ENCODE assay signal across 1 cellular context in genomic region chr18:49723648-49724180, GRCh38.
TF ChIP-seq lines count a peak whose summit lies in the region.

No MANE protein-coding gene starts in this region.

TF ChIP-seq in K562, 482 proteins besides CTCF, POLR2A, EP300 and RAD21 (continued from another document):
- no peak for TF ChIP-seq ZNF740 (CRISPR knock-in tag; IDR thresholded peaks at IDR 0.05)
- no peak for TF ChIP-seq ZNF740 (tag; IDR thresholded peaks at IDR 0.05)
- TF ChIP-seq JUND (IDR thresholded peaks at IDR 0.05; ENCODE audit: borderline replicate concordance, low read depth, low read length): peak; percentile 65; the same call in 1 of the 2 replicates
- TF ChIP-seq JUND (tag; IDR thresholded peaks at IDR 0.05; ENCODE audit: borderline replicate concordance, low read depth, low read length): peak; percentile 72; the same call in 1 of the 3 replicates
- TF ChIP-seq PREB (CRISPR knock-in tag; IDR thresholded peaks at IDR 0.05): no peak
- no peak for TF ChIP-seq ZNF23 (CRISPR knock-in tag; IDR thresholded peaks at IDR 0.05)
- no peak for TF ChIP-seq MLX (CRISPR knock-in tag; conservative IDR thresholded peaks at IDR 0.05)
- TF ChIP-seq U2AF1 (optimal IDR thresholded peaks at IDR 0.05; ENCODE audit: low read depth, low read length): no peak
- no peak for TF ChIP-seq SP1 (CRISPR knock-in tag; IDR thresholded peaks at IDR 0.05)
- TF ChIP-seq SOX6 (IDR thresholded peaks at IDR 0.05): peak; percentile 99
- TF ChIP-seq SMARCA5 (IDR thresholded peaks at IDR 0.05): no peak
- no peak for TF ChIP-seq ZNF124 (CRISPR knock-in tag; IDR thresholded peaks at IDR 0.05)
- TF ChIP-seq RBM39 (optimal IDR thresholded peaks at IDR 0.05; ENCODE audit: low read depth, low read length): no peak
- TF ChIP-seq CREM (IDR thresholded peaks at IDR 0.05; ENCODE audit: low read depth): 0 out of 2 replicates have a peak, but pooled peaks have one; percentile 7
- no peak for TF ChIP-seq ZBTB1 (CRISPR knock-in tag; IDR thresholded peaks at IDR 0.05; ENCODE audit: borderline replicate concordance, low read depth)
- TF ChIP-seq PRDM10 (IDR thresholded peaks at IDR 0.05; ENCODE audit: partially characterized antibody): no peak
- TF ChIP-seq PTBP1 (IDR thresholded peaks at IDR 0.05; ENCODE audit: low read depth, low read length): no peak
- TF ChIP-seq ZNF212 (CRISPR knock-in tag; IDR thresholded peaks at IDR 0.05): no peak
- TF ChIP-seq ZNF512 (tag; IDR thresholded peaks at IDR 0.05): no peak
- TF ChIP-seq KLF16 (IDR thresholded peaks at IDR 0.05): no peak
- no peak for TF ChIP-seq KLF10 (CRISPR knock-in tag; IDR thresholded peaks at IDR 0.05)
- no peak for TF ChIP-seq FOXK1 (CRISPR knock-in tag; IDR thresholded peaks at IDR 0.05; ENCODE audit: borderline replicate concordance)
- peak; percentile 47; the same call in 1 of the 2 replicates for TF ChIP-seq SMARCE1 (IDR thresholded peaks at IDR 0.05)
- TF ChIP-seq SMAD4 (CRISPR knock-in tag; conservative IDR thresholded peaks at IDR 0.05): no peak
- no peak for TF ChIP-seq TFE3 (CRISPR knock-in tag; IDR thresholded peaks at IDR 0.05)
- no peak for TF ChIP-seq ZNF780A (CRISPR knock-in tag; IDR thresholded peaks at IDR 0.05)
- TF ChIP-seq NR3C1 (CRISPR knock-in tag; IDR thresholded peaks at IDR 0.05): no peak
- TF ChIP-seq ZNF76 (CRISPR knock-in tag; IDR thresholded peaks at IDR 0.05; ENCODE audit: borderline replicate concordance): no peak
- no peak for TF ChIP-seq PRPF4 (IDR thresholded peaks at IDR 0.05; ENCODE audit: insufficient read depth, low read depth, low read length, poor library complexity, severe bottlenecking)
- no peak for TF ChIP-seq EHMT2 (IDR thresholded peaks at IDR 0.05)
- TF ChIP-seq ZNF217 (CRISPR knock-in tag; IDR thresholded peaks at IDR 0.05): no peak
- TF ChIP-seq CBX8 (IDR thresholded peaks at IDR 0.05; ENCODE audit: borderline replicate concordance, extremely low read depth, low read depth, low read length, poor library complexity, severe bottlenecking): no peak
- peak; percentile 28; the same call in 1 of the 2 replicates for TF ChIP-seq SMARCA4 (IDR thresholded peaks at IDR 0.05)
- peak; percentile 44; the same call in 1 of the 2 replicates for TF ChIP-seq ARID1B (IDR thresholded peaks at IDR 0.05)
- TF ChIP-seq FIP1L1 (IDR thresholded peaks at IDR 0.05; ENCODE audit: low read depth, low read length, poor library complexity, severe bottlenecking): no peak
- TF ChIP-seq TBP (optimal IDR thresholded peaks at IDR 0.05; ENCODE audit: low read depth, low read length): no peak
- TF ChIP-seq FOSL1 (tag; conservative IDR thresholded peaks at IDR 0.05): peak; percentile 88
- TF ChIP-seq CTBP1 (IDR thresholded peaks at IDR 0.05; ENCODE audit: borderline replicate concordance): peak; percentile 15; the same call in 1 of the 2 replicates
- TF ChIP-seq SNAPC5 (CRISPR knock-in tag; IDR thresholded peaks at IDR 0.05): no peak
